15 cellular contexts compared by ENCODE assay signal in the genomic region with DNA sequence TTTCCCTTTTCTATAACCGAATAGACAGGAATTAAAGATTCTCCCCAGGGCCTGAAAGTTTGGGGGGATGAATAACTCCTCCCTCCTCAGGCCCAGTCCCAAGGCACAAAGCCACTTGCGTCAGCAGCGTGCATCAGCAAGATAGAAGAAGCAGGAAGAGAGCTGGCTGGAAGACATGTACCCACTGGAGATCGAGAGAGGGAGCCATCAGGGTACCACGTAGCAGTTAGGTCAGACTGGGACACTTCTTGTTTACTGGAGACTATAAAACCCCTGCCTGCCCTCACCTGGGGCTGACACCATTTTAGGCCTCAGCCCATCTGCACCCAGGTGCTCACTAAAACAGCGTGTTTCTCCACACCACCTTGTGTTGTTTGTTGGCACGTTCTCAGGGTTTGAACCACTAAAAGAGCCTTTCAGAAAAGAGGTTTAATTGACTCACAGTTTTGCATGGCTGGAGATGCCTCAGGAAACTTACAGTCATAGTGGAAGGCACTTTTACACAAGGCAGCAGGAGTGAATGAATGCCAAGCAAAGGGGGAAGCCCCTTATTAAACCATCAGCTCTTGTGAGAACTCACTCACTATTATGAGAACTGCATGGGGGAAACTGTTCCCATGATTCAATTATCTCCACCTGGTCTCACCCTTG.
DNase-seq lines count a peak whose midpoint lies in the region; ATAC-seq, FAIRE-seq and TF ChIP-seq lines count a peak whose summit lies in the region.
"Had no signal": no experiment of that assay in that cellular context is flagged by ENCODE, and none has a peak within 500 bp of the region (broad histone marks: within the 10 kb centered on the region; RNA-seq: fewer than 3 reads in every experiment).

No MANE protein-coding gene starts in this region.

- ATAC-seq in GM18867 (IDR thresholded peaks at IDR 0.05; ENCODE audit: unreplicated experiment) (peak; percentile 51), HG03039 (IDR thresholded peaks at IDR 0.05; ENCODE audit: unreplicated experiment) (peak; percentile 55), HG03175 (IDR thresholded peaks at IDR 0.05; ENCODE audit: unreplicated experiment) (no peak)
- ATAC-seq: A549 had no signal

- no peak overlapping the region for H2BK20ac ChIP-seq in H1 (ENCODE audit: low read length)

- no peaks in the 10 kb centered on the region for H3K9me3 ChIP-seq in H1 (ENCODE audit: insufficient read depth in 2 of 2, low read depth in 1 of 2, low read length in 1 of 2)

- H2BK5ac ChIP-seq in H1 (ENCODE audit: low read depth, low read length), result no peak overlapping the region

- no peak for TF ChIP-seq RAD21 in H1 (IDR thresholded peaks at IDR 0.05 in 1 of 2, conservative IDR thresholded peaks at IDR 0.05 in 1 of 2; ENCODE audit: low read depth in 2 of 2, low read length in 2 of 2)

- no peak overlapping the region for H3K14ac ChIP-seq in H1 (ENCODE audit: insufficient read length)

- H3K9me3 Mint-ChIP-seq in Calu3 (ENCODE audit: low read depth, unreplicated experiment), result no peaks in the 10 kb centered on the region

- no peak overlapping the region for H2BK120ac ChIP-seq in H1 (replicated peaks; ENCODE audit: low read depth, low read length)

- H3K4me1 Mint-ChIP-seq in Calu3 (ENCODE audit: low read depth, unreplicated experiment), result peaks cover 15% of the 10 kb centered on the region

- no peak overlapping the region for H3K4me3 Mint-ChIP-seq in Calu3 (ENCODE audit: low read depth, unreplicated experiment)
- H3K4me3 Mint-ChIP-seq: activated naive CD8-positive, alpha-beta T cell had no signal

- H2AFZ ChIP-seq in H1 (ENCODE audit: low read length), result peak overlapping the region; percentile 64; the same call in 1 of the 2 replicates
- H2AFZ ChIP-seq: parathyroid adenoma had no signal

- no peaks in the 10 kb centered on the region for H3K27me3 ChIP-seq in H1 (replicated peaks in 1 of 4; ENCODE audit: control insufficient read depth in 3 of 4, extremely low read depth in 1 of 4, insufficient read depth in 3 of 4, low read length in 3 of 4)

- intact Hi-C loops in Calu3 (cut with micrococcal nuclease; ENCODE audit: unreplicated experiment), result no loop called here

- TF ChIP-seq EP300 in H1 (IDR thresholded peaks at IDR 0.05; ENCODE audit: borderline replicate concordance in 1 of 2, low read depth in 2 of 2, low read length in 2 of 2), result no peak

- peak; percentile 28 to 41 for DNase-seq in activated CD4-positive, alpha-beta T cell treated with anti-CD3 and anti-CD28 coated beads, Interleukin-2, amount 50 U/mL, for 48 hours
- no peak for DNase-seq in activated CD4-positive, alpha-beta T cell treated with anti-CD3 and anti-CD28 coated beads for 1 hour
- no peak for DNase-seq in H1 (ENCODE audit: low read depth in 1 of 2, low spot score in 2 of 2)
- DNase-seq in Calu3, result no peak
- no peak for DNase-seq in HPDE6-E6E7 (ENCODE audit: extremely low spot score)
- DNase-seq: NCI-H1048; NK-92 treated with Interleukin-12 subunit alpha and Interleukin-12 subunit beta, amount 100 ng/mL, for 24 hours; Right ventricle myocardium superior had no signal

- H3K4me2 ChIP-seq in H1 (ENCODE audit: insufficient read depth in 1 of 2, low read depth in 2 of 2, low read length in 2 of 2), result no peak overlapping the region
- H3K4me2 ChIP-seq: A549 had no signal

- no peak overlapping the region for H2AK5ac ChIP-seq in H1 (ENCODE audit: low read depth, low read length)

- no peak overlapping the region for H2BK12ac ChIP-seq in H1 (ENCODE audit: low read depth, low read length)

- H3K4me3 ChIP-seq in H1 (ENCODE audit: extremely low read depth in 1 of 4, insufficient read depth in 2 of 4, low read depth in 3 of 4, low read length in 4 of 4), result no peak overlapping the region
- H3K4me3 ChIP-seq: A549, skin epidermis had no signal

- no peaks in the 10 kb centered on the region for H3K4me1 ChIP-seq in H1 (replicated peaks in 1 of 4; ENCODE audit: control insufficient read depth in 3 of 4, insufficient read depth in 4 of 4, low read length in 3 of 4)
- H3K4me1 ChIP-seq: parathyroid adenoma had no signal

- no peaks in the 10 kb centered on the region for H4K20me1 ChIP-seq in H1 (replicated peaks in 1 of 2; ENCODE audit: control insufficient read depth in 1 of 2, insufficient read depth in 2 of 2, low read length in 2 of 2)

- H3K79me1 ChIP-seq in H1 (ENCODE audit: low read depth, low read length), result no peaks in the 10 kb centered on the region

- no peak for TF ChIP-seq CTCF in H1 (IDR thresholded peaks at IDR 0.05; ENCODE audit: control extremely low read depth in 1 of 3, insufficient read depth in 1 of 3, low read depth in 1 of 3, low read length in 3 of 3)
- no peak for TF ChIP-seq CTCF in Calu3 (IDR thresholded peaks at IDR 0.05; ENCODE audit: unreplicated experiment)

- H3K4ac ChIP-seq in H1 (replicated peaks; ENCODE audit: insufficient read length, low read depth, low read length), result no peak overlapping the region

- no peak overlapping the region for H3K27ac ChIP-seq in H1 (ENCODE audit: low read depth, low read length)
- H3K27ac ChIP-seq: A549, parathyroid adenoma, skin epidermis had no signal

- H3K18ac ChIP-seq in H1 (ENCODE audit: extremely low read depth, low read length), result no peak overlapping the region

- no peaks in the 10 kb centered on the region for H3K27me3 Mint-ChIP-seq in Calu3 (ENCODE audit: unreplicated experiment)

- H3K27ac Mint-ChIP-seq in Calu3 (ENCODE audit: unreplicated experiment), result no peak overlapping the region
- H3K27ac Mint-ChIP-seq: activated naive CD8-positive, alpha-beta T cell had no signal

- no peak overlapping the region for H3K23ac ChIP-seq in H1 (ENCODE audit: insufficient read length)

- WGBS in H1 (ENCODE audit: extremely low coverage in 1 of 2, insufficient coverage in 1 of 2, insufficient read length in 1 of 2, insufficient replicate concordance in 2 of 2, low coverage in 1 of 2, low lambda C conversion rate in 2 of 2, missing lambda C conversion rate in 1 of 2), 2 experiments, result 79% methylated on average over 7 of the region's 7 CpGs; no CpG with 5 or more reads in 1 of the 2 experiments

- TF ChIP-seq POLR2A in H1 (IDR thresholded peaks at IDR 0.05; ENCODE audit: control extremely low read depth in 1 of 2, low read depth in 2 of 2, low read length in 2 of 2), result no peak

- POLR2A ChIA-PET in H1 (lab: Charles Lee; ENCODE audit: partially characterized antibody), result no interaction called here

- no peaks in the 10 kb centered on the region for H3K23me2 ChIP-seq in H1 (ENCODE audit: low read depth, low read length)

- H3K9ac ChIP-seq in H1 (replicated peaks in 1 of 4; ENCODE audit: extremely low read depth in 1 of 4, low read depth in 3 of 4, low read length in 3 of 4), result no peak overlapping the region
- H3K9ac ChIP-seq: parathyroid adenoma had no signal

- no peaks in the 10 kb centered on the region for H3K36me3 Mint-ChIP-seq in Calu3 (ENCODE audit: insufficient read depth, unreplicated experiment)
- H3K36me3 Mint-ChIP-seq: activated naive CD8-positive, alpha-beta T cell had no signal

- BruUV-seq in Calu3 (replicated peaks; lab: Mats Ljungman, UMichigan), result no TSS peak

- no peaks in the 10 kb centered on the region for H3K79me2 ChIP-seq in H1 (ENCODE audit: control insufficient read depth in 1 of 2, insufficient read depth in 2 of 2, low read length in 2 of 2)
- H3K79me2 ChIP-seq: parathyroid adenoma had no signal

- no peak overlapping the region for H4K91ac ChIP-seq in H1 (replicated peaks; ENCODE audit: insufficient read length, low read length)

- no peak for FAIRE-seq in H1 (lab: Jason Lieb, UNC)

- no peak overlapping the region for H3K56ac ChIP-seq in H1 (replicated peaks; ENCODE audit: insufficient read length, low read depth, low read length)

- CTCF ChIA-PET in H1 (lab: Charles Lee; ENCODE audit: partially characterized antibody), result no interaction called here
- CTCF ChIA-PET in Calu3 (lab: Charles Lee), result no interaction called here

- H3K36me3 ChIP-seq in H1 (ENCODE audit: control insufficient read depth in 2 of 4, insufficient read depth in 4 of 4, low read length in 3 of 4), result no peaks in the 10 kb centered on the region

- no peak overlapping the region for H4K8ac ChIP-seq in H1 (ENCODE audit: extremely low read depth, insufficient read depth, low read length)

- no peak overlapping the region for H2BK15ac ChIP-seq in H1 (ENCODE audit: low read length)

- H4K5ac ChIP-seq in H1 (ENCODE audit: insufficient read length, low read depth, low read length), result no peak overlapping the region

TF ChIP-seq in H1, 55 proteins besides CTCF, POLR2A, EP300 and RAD21:
- TF ChIP-seq HDAC6 (IDR thresholded peaks at IDR 0.05; ENCODE audit: low read depth, low read length) (no peak), BACH1 (IDR thresholded peaks at IDR 0.05; ENCODE audit: low read length) (no peak), SRF (IDR thresholded peaks at IDR 0.05; ENCODE audit: low read depth, low read length) (no peak), BRCA1 (IDR thresholded peaks at IDR 0.05; ENCODE audit: low read depth, low read length) (no peak), TAF1 (IDR thresholded peaks at IDR 0.05; ENCODE audit: low read depth, low read length) (no peak), KDM4A (IDR thresholded peaks at IDR 0.05; ENCODE audit: low read depth, low read length, severe bottlenecking) (no peak), POLR2AphosphoS5 (IDR thresholded peaks at IDR 0.05; ENCODE audit: low read depth, low read length) (no peak), TCF12 (IDR thresholded peaks at IDR 0.05; ENCODE audit: low read depth, low read length) (no peak)
- TF ChIP-seq, protein P1, sequence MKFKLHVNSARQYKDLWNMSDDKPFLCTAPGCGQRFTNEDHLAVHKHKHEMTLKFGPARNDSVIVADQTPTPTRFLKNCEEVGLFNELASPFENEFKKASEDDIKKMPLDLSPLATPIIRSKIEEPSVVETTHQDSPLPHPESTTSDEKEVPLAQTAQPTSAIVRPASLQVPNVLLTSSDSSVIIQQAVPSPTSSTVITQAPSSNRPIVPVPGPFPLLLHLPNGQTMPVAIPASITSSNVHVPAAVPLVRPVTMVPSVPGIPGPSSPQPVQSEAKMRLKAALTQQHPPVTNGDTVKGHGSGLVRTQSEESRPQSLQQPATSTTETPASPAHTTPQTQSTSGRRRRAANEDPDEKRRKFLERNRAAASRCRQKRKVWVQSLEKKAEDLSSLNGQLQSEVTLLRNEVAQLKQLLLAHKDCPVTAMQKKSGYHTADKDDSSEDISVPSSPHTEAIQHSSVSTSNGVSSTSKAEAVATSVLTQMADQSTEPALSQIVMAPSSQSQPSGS (IDR thresholded peaks at IDR 0.05; ENCODE audit: low read length), result no peak

Comparison
In these comparisons a context has a peak if more than half of its experiments do, and no peak if none do; other contexts are left out.
1. DNase-seq: peak in activated CD4-positive, alpha-beta T cell treated with anti-CD3 and anti-CD28 coated beads, Interleukin-2, amount 50 U/mL, for 48 hours (2 of 2); none in activated CD4-positive, alpha-beta T cell treated with anti-CD3 and anti-CD28 coated beads for 1 hour (single experiment), H1 (0 of 2), Calu3 (single experiment) and HPDE6-E6E7 (single experiment).